ENCODE assay signal across 9 cellular contexts in the genomic region with DNA sequence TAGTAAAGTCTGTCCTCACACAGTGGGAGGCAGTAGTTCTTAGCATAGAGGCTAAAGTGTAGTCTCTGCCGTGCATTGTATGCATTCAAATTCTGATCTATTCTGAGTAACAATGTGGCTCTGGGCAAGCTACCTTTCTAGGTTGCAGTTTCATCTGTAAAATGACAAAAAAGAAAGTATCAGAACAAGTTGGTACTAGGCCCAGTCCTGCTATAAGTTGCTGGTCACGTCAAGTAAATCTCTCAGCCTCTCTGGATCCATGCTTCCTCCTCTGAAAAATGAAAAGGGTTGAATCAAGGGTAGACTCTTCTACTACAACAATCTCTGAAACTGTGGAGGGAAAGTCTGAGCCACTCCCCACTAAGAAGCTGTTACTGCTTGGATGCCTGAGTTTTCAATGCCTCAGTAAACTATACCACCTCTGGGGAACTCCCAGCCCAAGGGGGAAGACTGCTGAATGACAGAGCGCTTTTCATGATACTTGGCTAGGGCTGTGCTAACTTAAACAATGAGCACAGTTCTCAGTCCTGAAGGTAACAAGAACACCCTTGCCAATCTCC. TPM values are rescaled to one million over a fixed set of nuclear protein-coding genes. Genes with fewer than 3 reads are reported as not detected.
DNase-seq lines count a peak whose midpoint lies in the region; ATAC-seq and TF ChIP-seq lines count a peak whose summit lies in the region.
"Had no signal": no experiment of that assay in that cellular context is flagged by ENCODE, and none has a peak within 500 bp of the region (broad histone marks: within the 10 kb centered on the region; RNA-seq: fewer than 3 reads in every experiment).

No MANE protein-coding gene starts in this region.

- CTCF ChIA-PET in A673 (lab: Charles Lee), result interaction anchor here (1.2 kb wide), 1 partner anchor 62 kb away, joined by 4 read pairs; no protein-coding TSS in a partner anchor

- POLR2A ChIA-PET in A673 (lab: Charles Lee; ENCODE audit: low non-redundant PET), result no interaction called here

- H3K9me3 ChIP-seq in A673 (ENCODE audit: low read depth, low read length, poor library complexity, severe bottlenecking) (no peaks in the 10 kb centered on the region), MG63 (no peaks in the 10 kb centered on the region)
- H3K9me3 ChIP-seq: lower lobe of right lung had no signal

- DNase-seq in activated naive CD8-positive, alpha-beta T cell treated with anti-CD3 and anti-CD28 coated beads for 36 hours, result no peak
- DNase-seq in HUDEP-2 (lab: John Stamatoyannopoulos, UW; ENCODE audit: unreplicated experiment in 76 of 76) (no peak), A673 (ENCODE audit: low spot score) (no peak), MG63 (no peak), NCI-H146 treated with DMSO at 0.1 percent for 48 hours (lab: John Stamatoyannopoulos, UW; ENCODE audit: unreplicated experiment) (no peak)
- DNase-seq: lower lobe of right lung had no signal

- BruUV-seq in A673 (replicated peaks; lab: Mats Ljungman, UMichigan), result no TSS peak

- no peaks in the 10 kb centered on the region for H3K4me1 ChIP-seq in A673 (ENCODE audit: insufficient read depth, low read length, poor library complexity, severe bottlenecking)

- H3K36me3 Mint-ChIP-seq in activated naive CD8-positive, alpha-beta T cell treated with anti-CD3 and anti-CD28 coated beads for 36 hours, result no peaks in the 10 kb centered on the region

- no peak overlapping the region for H3K4me3 Mint-ChIP-seq in activated naive CD8-positive, alpha-beta T cell treated with anti-CD3 and anti-CD28 coated beads for 36 hours

- intact Hi-C loops in A673 (cut with micrococcal nuclease; ENCODE audit: unreplicated experiment), result no loop called here

- H3K27me3 ChIP-seq in A673 (replicated peaks; ENCODE audit: insufficient read depth, low read depth, low read length, poor library complexity) (no peaks in the 10 kb centered on the region), MG63 (no peaks in the 10 kb centered on the region)

- no peak for TF ChIP-seq CTCF in A673 (conservative IDR thresholded peaks at IDR 0.05; ENCODE audit: low read depth, low read length)

- no peaks in the 10 kb centered on the region for H3K9me3 Mint-ChIP-seq in activated naive CD8-positive, alpha-beta T cell treated with anti-CD3 and anti-CD28 coated beads for 36 hours

- peak overlapping the region; percentile 66 for H3K27ac Mint-ChIP-seq in activated naive CD8-positive, alpha-beta T cell treated with anti-CD3 and anti-CD28 coated beads for 36 hours

- peak; percentile 89 for ATAC-seq in GM19395 (IDR thresholded peaks at IDR 0.05; ENCODE audit: unreplicated experiment)
- peak; percentile 91 for ATAC-seq in HG03097 (IDR thresholded peaks at IDR 0.05; ENCODE audit: low FRiP score, unreplicated experiment)
- ATAC-seq: lower lobe of right lung had no signal

- H3K27me3 Mint-ChIP-seq in activated naive CD8-positive, alpha-beta T cell treated with anti-CD3 and anti-CD28 coated beads for 36 hours, result no peaks in the 10 kb centered on the region

- H3K36me3 ChIP-seq in A673 (ENCODE audit: insufficient read depth, low read length, poor library complexity, severe bottlenecking) (no peaks in the 10 kb centered on the region), MG63 (no peaks in the 10 kb centered on the region)
- H3K36me3 ChIP-seq: lower lobe of right lung had no signal

- H3K4me1 Mint-ChIP-seq in activated naive CD8-positive, alpha-beta T cell treated with anti-CD3 and anti-CD28 coated beads for 36 hours, result peaks cover 8% of the 10 kb centered on the region

- no peak overlapping the region for H3K27ac ChIP-seq in A673 (ENCODE audit: low read depth, low read length, poor library complexity, severe bottlenecking)
- H3K27ac ChIP-seq: lower lobe of right lung had no signal

- H3K4me3 ChIP-seq in GM08714 (ENCODE audit: low read length) (peak overlapping the region; percentile 28; the same call in 1 of the 2 replicates), A673 (ENCODE audit: low read depth, low read length, poor library complexity, severe bottlenecking) (no peak overlapping the region), MG63 (no peak overlapping the region)
- H3K4me3 ChIP-seq: lower lobe of right lung had no signal

RNA-seq across cellular contexts. Expression of a gene that starts 34.5 kb away (rescaled TPM):
- total RNA-seq in activated naive CD8-positive, alpha-beta T cell treated with anti-CD3 and anti-CD28 coated beads for 36 hours, result under 1 TPM; 0.62 to 0.66 TPM
- total RNA-seq in A673 (2021), result 268 and 339 TPM in 2 replicates
- 1,117 and 1,361 TPM in 2 replicates for total RNA-seq in MG63 (2014; rRNA removed; shearing (Covaris generic); ENCODE audit: low replicate concordance)

RNA-seq across cellular contexts. Expression of a gene that starts 37.3 kb away (rescaled TPM):
- 10 to 100 TPM; 97.7 to 98.6 TPM for total RNA-seq in activated naive CD8-positive, alpha-beta T cell treated with anti-CD3 and anti-CD28 coated beads for 36 hours
- total RNA-seq in A673 (2021), result 65.6 and 72.2 TPM in 2 replicates
- total RNA-seq in MG63 (2014; rRNA removed; shearing (Covaris generic); ENCODE audit: low replicate concordance), result 69.5 and 138 TPM in 2 replicates

RNA-seq across cellular contexts. Expression of a gene that starts 50.6 kb away (rescaled TPM):
- 100 to 1,000 TPM; 364 to 375 TPM for total RNA-seq in activated naive CD8-positive, alpha-beta T cell treated with anti-CD3 and anti-CD28 coated beads for 36 hours
- 296 and 317 TPM in 2 replicates for total RNA-seq in A673 (2021)
- 187 and 352 TPM in 2 replicates for total RNA-seq in MG63 (2014; rRNA removed; shearing (Covaris generic); ENCODE audit: low replicate concordance)

Comparison
In these comparisons a context has a peak if more than half of its experiments do, and no peak if none do; other contexts are left out.
1. RNA of a gene that starts 34.5 kb away (total RNA-seq): 1,117 to 1,361 TPM in MG63 and 268 to 339 TPM in A673; 0.62 to 0.66 TPM in activated naive CD8-positive, alpha-beta T cell treated with anti-CD3 and anti-CD28 coated beads for 36 hours; every median in the first group is over 100 times any median in the second.